ENCODE assay signal across 20 cellular contexts in genomic region chr5:134502259-134502658, GRCh38. TPM values are rescaled to one million over a fixed set of nuclear protein-coding genes. Genes with fewer than 3 reads are reported as not detected.
DNase-seq lines count a peak whose midpoint lies in the region; ATAC-seq and TF ChIP-seq lines count a peak whose summit lies in the region.
"Had no signal": no experiment of that assay in that cellular context is flagged by ENCODE, and none has a peak within 500 bp of the region (broad histone marks: within the 10 kb centered on the region; RNA-seq: fewer than 3 reads in every experiment).

No MANE protein-coding gene starts in this region.

- ATAC-seq in activated CD4-positive, alpha-beta T cell treated with anti-CD3 and anti-CD28 coated beads for 36 hours, result no peak
- no peak for ATAC-seq in T-helper 17 cell
- no peak for ATAC-seq in left lung
- ATAC-seq in GM21576 (IDR thresholded peaks at IDR 0.05; ENCODE audit: unreplicated experiment), result no peak

- no peak for TF ChIP-seq POLR2A in ovary (IDR thresholded peaks at IDR 0.05)

- H3K27me3 Mint-ChIP-seq in activated CD4-positive, alpha-beta T cell treated with anti-CD3 and anti-CD28 coated beads for 36 hours, result no peaks in the 10 kb centered on the region
- H3K27me3 Mint-ChIP-seq in CD8-positive, alpha-beta memory T cell, result no peaks in the 10 kb centered on the region
- H3K27me3 Mint-ChIP-seq in T-helper 17 cell, result no peaks in the 10 kb centered on the region

- TF ChIP-seq EP300 in ovary (IDR thresholded peaks at IDR 0.05), result no peak

- WGBS in ovary, 3 donors, result 83 to 96% (median 89%) methylated on average over 2 of the region's 2 CpGs

- H3K4me3 ChIP-seq in CD8-positive, alpha-beta memory T cell (ENCODE audit: low read length), result no peak overlapping the region
- H3K4me3 ChIP-seq in left lung, result no peak overlapping the region
- H3K4me3 ChIP-seq in ovary, result no peak overlapping the region
- H3K4me3 ChIP-seq: dorsolateral prefrontal cortex, esophagus squamous epithelium, skin epidermis, upper lobe of left lung had no signal

- no peaks in the 10 kb centered on the region for H3K27me3 ChIP-seq in CD8-positive, alpha-beta memory T cell (ENCODE audit: insufficient read depth, low read length, poor library complexity, severe bottlenecking)
- H3K27me3 ChIP-seq in left lung (no peaks in the 10 kb centered on the region), ovary (no peaks in the 10 kb centered on the region)
- H3K27me3 ChIP-seq: dorsolateral prefrontal cortex, esophagus squamous epithelium, upper lobe of left lung had no signal

- H3K4me1 ChIP-seq in CD8-positive, alpha-beta memory T cell (ENCODE audit: insufficient read depth, low read length), result peaks cover 19% of the 10 kb centered on the region
- H3K4me1 ChIP-seq in left lung (peaks cover 21 to 51% of the 10 kb centered on the region in 2 donors), ovary (ENCODE audit: insufficient read depth) (peaks cover 5% of the 10 kb centered on the region)

- H3K36me3 ChIP-seq in CD8-positive, alpha-beta memory T cell (ENCODE audit: insufficient read depth, low read length), result no peaks in the 10 kb centered on the region
- H3K36me3 ChIP-seq in left lung, result no peaks in the 10 kb centered on the region
- H3K36me3 ChIP-seq in ovary, result no peaks in the 10 kb centered on the region
- H3K36me3 ChIP-seq: esophagus squamous epithelium, upper lobe of left lung had no signal

- H3K9me3 Mint-ChIP-seq in activated CD4-positive, alpha-beta T cell treated with anti-CD3 and anti-CD28 coated beads for 36 hours (ENCODE audit: low read depth), result no peaks in the 10 kb centered on the region
- H3K9me3 Mint-ChIP-seq in CD8-positive, alpha-beta memory T cell, result no peaks in the 10 kb centered on the region
- H3K9me3 Mint-ChIP-seq: brain had no signal

- DNase-seq in activated CD4-positive, alpha-beta T cell treated with anti-CD3 and anti-CD28 coated beads for 36 hours, result no peak
- DNase-seq in activated CD4-positive, alpha-beta T cell treated with anti-CD3 and anti-CD28 coated beads for 48 hours, result no peak
- DNase-seq in CD8-positive, alpha-beta memory T cell, result no peak
- no peak for DNase-seq in T-helper 17 cell
- peak in 1 of 2 donors; percentile 1 for DNase-seq in left lung
- DNase-seq in AML-193 (lab: John Stamatoyannopoulos, UW), result no peak
- DNase-seq in ovary, result no peak
- DNase-seq: ACHN; activated CD4-positive, alpha-beta T cell treated with anti-CD3 and anti-CD28 coated beads for 4 hours; esophagus squamous epithelium; GDM1; NCI-H2029; NCI-H748 treated with DMSO at 0.1 percent for 48 hours; SW 1271; upper lobe of left lung had no signal

- CTCF ChIA-PET in activated CD4-positive, alpha-beta T cell treated with anti-CD3 and anti-CD28 coated beads for 36 hours (lab: Charles Lee), result interaction anchor here (0.6 kb wide), 1 partner anchor 26 kb away, joined by 3 read pairs; no protein-coding TSS in a partner anchor
- CTCF ChIA-PET in CD8-positive, alpha-beta memory T cell (lab: Charles Lee), result interaction anchor here (1.5 to 1.8 kb wide), 2 partner anchors 12 to 90 kb away, joined by 3 to 7 read pairs; partner anchors contain the start of gene CDKN2AIPNL

- intact Hi-C loops in activated CD4-positive, alpha-beta T cell treated with anti-CD3 and anti-CD28 coated beads for 36 hours (cut with DNase I, micrococcal nuclease), result loop anchor here in 1 of 2 experiments (2.0 kb wide), 1 partner anchor 23 kb away; the partner anchor contains the start of gene JADE2
- intact Hi-C loops in left lung (cut with DNase I) (no loop called here), ovary (cut with DNase I) (no loop called here)

- TF ChIP-seq CTCF in left lung (IDR thresholded peaks at IDR 0.05), result no peak
- no peak for TF ChIP-seq CTCF in ovary (IDR thresholded peaks at IDR 0.05)

- H3K9me3 ChIP-seq in CD8-positive, alpha-beta memory T cell (ENCODE audit: low read length), result no peaks in the 10 kb centered on the region
- H3K9me3 ChIP-seq in T-helper 17 cell (ENCODE audit: control insufficient read depth, low read length, poor library complexity, severe bottlenecking), result no peaks in the 10 kb centered on the region
- H3K9me3 ChIP-seq in left lung, result no peaks in the 10 kb centered on the region
- H3K9me3 ChIP-seq in ovary, result no peaks in the 10 kb centered on the region
- H3K9me3 ChIP-seq: Caco-2, esophagus squamous epithelium, upper lobe of left lung had no signal

- H3K27ac Mint-ChIP-seq in activated CD4-positive, alpha-beta T cell treated with anti-CD3 and anti-CD28 coated beads for 36 hours, result peak overlapping the region; percentile 11
- H3K27ac Mint-ChIP-seq in CD8-positive, alpha-beta memory T cell, result peak overlapping the region in 6 of 8 donors; percentile 1 to 93 (median 78)
- peak overlapping the region; percentile 21 for H3K27ac Mint-ChIP-seq in T-helper 17 cell
- H3K27ac Mint-ChIP-seq: brain had no signal

- H3K4me1 Mint-ChIP-seq in activated CD4-positive, alpha-beta T cell treated with anti-CD3 and anti-CD28 coated beads for 36 hours, result peaks cover 26% of the 10 kb centered on the region
- H3K4me1 Mint-ChIP-seq in CD8-positive, alpha-beta memory T cell, result peaks cover 15 to 19% (median 16%) of the 10 kb centered on the region in 3 donors
- peaks cover 23% of the 10 kb centered on the region for H3K4me1 Mint-ChIP-seq in T-helper 17 cell
- H3K4me1 Mint-ChIP-seq: brain had no signal

- no peak overlapping the region for H3K4me3 Mint-ChIP-seq in activated CD4-positive, alpha-beta T cell treated with anti-CD3 and anti-CD28 coated beads for 36 hours
- peak overlapping the region in 1 of 7 donors; percentile 66 for H3K4me3 Mint-ChIP-seq in CD8-positive, alpha-beta memory T cell
- no peak overlapping the region for H3K4me3 Mint-ChIP-seq in T-helper 17 cell
- H3K4me3 Mint-ChIP-seq: brain had no signal

- no peaks in the 10 kb centered on the region for H3K36me3 Mint-ChIP-seq in activated CD4-positive, alpha-beta T cell treated with anti-CD3 and anti-CD28 coated beads for 36 hours (ENCODE audit: low read depth)
- no peaks in the 10 kb centered on the region for H3K36me3 Mint-ChIP-seq in CD8-positive, alpha-beta memory T cell
- H3K36me3 Mint-ChIP-seq in T-helper 17 cell (ENCODE audit: low read depth), result no peaks in the 10 kb centered on the region
- H3K36me3 Mint-ChIP-seq: brain had no signal

- H3K27ac ChIP-seq in CD8-positive, alpha-beta memory T cell (ENCODE audit: low read depth, low read length), result no peak overlapping the region
- H3K27ac ChIP-seq in left lung, result peak overlapping the region; percentile 13 to 83
- no peak overlapping the region for H3K27ac ChIP-seq in ovary

- POLR2A ChIA-PET in activated CD4-positive, alpha-beta T cell treated with anti-CD3 and anti-CD28 coated beads for 36 hours (lab: Charles Lee), result interaction anchor here (0.6 to 1.1 kb wide), 2 partner anchors 236 to 244 kb away, joined by 3 to 4 read pairs; partner anchors contain the start of gene CAMLG
- POLR2A ChIA-PET in CD8-positive, alpha-beta memory T cell (lab: Charles Lee), result no interaction called here

RNA-seq across cellular contexts. Expression of gene JADE2, which starts 23.2 kb away (rescaled TPM):
- 10 to 100 TPM; 58.1 to 68.0 TPM for total RNA-seq in activated CD4-positive, alpha-beta T cell treated with anti-CD3 and anti-CD28 coated beads for 36 hours
- 100 to 1,000 TPM; 105 to 107 TPM for total RNA-seq in CD8-positive, alpha-beta memory T cell
- 47.1 TPM for polyA plus RNA-seq in CD8-positive, alpha-beta memory T cell
- total RNA-seq in T-helper 17 cell (100 to 1,000 TPM; 129 to 138 TPM), left lung (10 to 100 TPM; 36.8 to 51.1 TPM), ovary (10 to 100 TPM; 31.4 to 82.9 (median 74.9) TPM)
- 10 to 100 TPM; 23.2 to 28.1 TPM for polyA plus RNA-seq in ovary

Comparison
In these comparisons a context has a peak if more than half of its experiments do, and no peak if none do; other contexts are left out.
1. H3K27ac Mint-ChIP-seq: peak in every context shown above with its lines; median percentile 78 in CD8-positive, alpha-beta memory T cell; 21 in T-helper 17 cell; 11 in activated CD4-positive, alpha-beta T cell treated with anti-CD3 and anti-CD28 coated beads for 36 hours.
2. H3K27ac ChIP-seq: peak in left lung (2 of 2); none in CD8-positive, alpha-beta memory T cell (single experiment) and ovary (0 of 2).